In the genomic region with DNA sequence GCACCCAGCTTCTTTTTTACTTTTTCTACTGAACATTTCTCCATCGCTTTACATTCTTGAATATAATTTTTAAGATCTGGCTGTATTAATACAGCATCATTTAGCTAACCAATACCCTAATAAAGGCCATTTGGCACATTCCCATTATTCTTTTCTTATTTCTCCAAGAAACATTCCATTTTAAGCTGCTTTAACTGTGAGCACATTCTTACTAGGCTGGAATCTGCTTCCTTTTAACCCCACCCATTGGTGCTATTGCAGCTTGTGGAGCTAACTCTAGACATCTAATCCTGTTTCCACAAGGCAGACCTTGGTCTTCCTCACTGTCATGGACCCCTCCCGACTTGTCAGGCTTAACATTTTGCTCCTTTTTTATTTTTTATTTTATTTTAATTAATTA, we compare ENCODE assay signal across 20 cellular contexts. TPM values are rescaled to one million over a fixed set of nuclear protein-coding genes. Genes with fewer than 3 reads are reported as not detected.
A peak's percentile ranks its signal among the peaks of the same experiment; 100 is the strongest.
DNase-seq lines count a peak whose midpoint lies in the region; ATAC-seq and TF ChIP-seq lines count a peak whose summit lies in the region.
"Had no signal": no experiment of that assay in that cellular context is flagged by ENCODE, and none has a peak within 500 bp of the region (broad histone marks: within the 10 kb centered on the region; RNA-seq: fewer than 3 reads in every experiment).

No MANE protein-coding gene starts in this region.

- TF ChIP-seq CTCF in chondrocyte (IDR thresholded peaks at IDR 0.05) (no peak), Peyer's patch (IDR thresholded peaks at IDR 0.05) (no peak)

- H3K4me1 ChIP-seq in Peyer's patch = peaks cover 0 to 12% (median 0%) of the 10 kb centered on the region in 4 donors
- H3K4me1 ChIP-seq: Caco-2 had no signal

- H3K9me3 ChIP-seq in Peyer's patch = no peaks in the 10 kb centered on the region
- H3K9me3 ChIP-seq: Caco-2, HAP-1 had no signal

- peak overlapping the region; percentile 36 for H3K27ac Mint-ChIP-seq in chondrocyte (ENCODE audit: unreplicated experiment)
- H3K27ac Mint-ChIP-seq: CD4-positive, alpha-beta T cell; IgD-negative memory B cell had no signal

- no peaks in the 10 kb centered on the region for H3K36me3 Mint-ChIP-seq in chondrocyte (ENCODE audit: low read depth)
- H3K36me3 Mint-ChIP-seq: IgD-negative memory B cell had no signal

- peaks cover 0 to 2% (median 0%) of the 10 kb centered on the region in 3 donors for H3K36me3 ChIP-seq in Peyer's patch
- H3K36me3 ChIP-seq: HAP-1 had no signal

- DNase-seq in AG08395 (ENCODE audit: low spot score) (peak; percentile 34), EH (ENCODE audit: low read depth) (peak; percentile 55), chondrocyte (ENCODE audit: low spot score) (no peak), iris pigment epithelial cell (ENCODE audit: low read depth) (peak; percentile 8), Peyer's patch (no peak)
- DNase-seq: 8988T; AML-193; Caco-2; CD4-positive, alpha-beta T cell; DMS79; GF-D8; KBM-7 had no signal

- H3K9me3 Mint-ChIP-seq in chondrocyte (ENCODE audit: low read depth) = no peaks in the 10 kb centered on the region
- H3K9me3 Mint-ChIP-seq: CD4-positive, alpha-beta T cell; IgD-negative memory B cell had no signal

- H3K27me3 Mint-ChIP-seq in chondrocyte (ENCODE audit: low read depth) = no peaks in the 10 kb centered on the region
- H3K27me3 Mint-ChIP-seq: CD4-positive, alpha-beta T cell; IgD-negative memory B cell had no signal

- ATAC-seq in esophagus mucosa (no peak), GM19455 (IDR thresholded peaks at IDR 0.05; ENCODE audit: unreplicated experiment) (no peak), HG02852 (IDR thresholded peaks at IDR 0.05; ENCODE audit: unreplicated experiment) (no peak)
- ATAC-seq: GM12878, HepG2 had no signal

- no peak overlapping the region for H3K27ac ChIP-seq in Peyer's patch
- H3K27ac ChIP-seq: C4-2B had no signal

- TF ChIP-seq POLR2A in Peyer's patch (IDR thresholded peaks at IDR 0.05) = no peak

- H3K4me3 Mint-ChIP-seq in chondrocyte (ENCODE audit: unreplicated experiment) = no peak overlapping the region
- H3K4me3 Mint-ChIP-seq: CD4-positive, alpha-beta T cell; IgD-negative memory B cell had no signal

- H3K4me3 ChIP-seq in Peyer's patch = no peak overlapping the region
- H3K4me3 ChIP-seq: GM12878, HAP-1 had no signal

- H3K4me1 Mint-ChIP-seq in chondrocyte (ENCODE audit: low read depth) = peaks cover 46% of the 10 kb centered on the region
- H3K4me1 Mint-ChIP-seq: IgD-negative memory B cell had no signal

- H3K27me3 ChIP-seq in Peyer's patch = no peaks in the 10 kb centered on the region

RNA-seq across cellular contexts. Expression of a gene that starts 15.2 kb away (rescaled TPM):
- total RNA-seq in chondrocyte (236 to 273 TPM (median 270 TPM) in 3 replicates), esophagus mucosa (420 TPM), Peyer's patch (1,000 to 10,000 TPM in 2 of 4 donors, 100 to 1,000 TPM in 2; 407 to 1,329 (median 886) TPM)

Comparison
In these comparisons a context has a peak if more than half of its experiments do, and no peak if none do; other contexts are left out.
1. DNase-seq: peak in AG08395 (single experiment), EH (single experiment) and iris pigment epithelial cell (single experiment); none in chondrocyte (single experiment) and Peyer's patch (0 of 3).